In the genomic region with DNA sequence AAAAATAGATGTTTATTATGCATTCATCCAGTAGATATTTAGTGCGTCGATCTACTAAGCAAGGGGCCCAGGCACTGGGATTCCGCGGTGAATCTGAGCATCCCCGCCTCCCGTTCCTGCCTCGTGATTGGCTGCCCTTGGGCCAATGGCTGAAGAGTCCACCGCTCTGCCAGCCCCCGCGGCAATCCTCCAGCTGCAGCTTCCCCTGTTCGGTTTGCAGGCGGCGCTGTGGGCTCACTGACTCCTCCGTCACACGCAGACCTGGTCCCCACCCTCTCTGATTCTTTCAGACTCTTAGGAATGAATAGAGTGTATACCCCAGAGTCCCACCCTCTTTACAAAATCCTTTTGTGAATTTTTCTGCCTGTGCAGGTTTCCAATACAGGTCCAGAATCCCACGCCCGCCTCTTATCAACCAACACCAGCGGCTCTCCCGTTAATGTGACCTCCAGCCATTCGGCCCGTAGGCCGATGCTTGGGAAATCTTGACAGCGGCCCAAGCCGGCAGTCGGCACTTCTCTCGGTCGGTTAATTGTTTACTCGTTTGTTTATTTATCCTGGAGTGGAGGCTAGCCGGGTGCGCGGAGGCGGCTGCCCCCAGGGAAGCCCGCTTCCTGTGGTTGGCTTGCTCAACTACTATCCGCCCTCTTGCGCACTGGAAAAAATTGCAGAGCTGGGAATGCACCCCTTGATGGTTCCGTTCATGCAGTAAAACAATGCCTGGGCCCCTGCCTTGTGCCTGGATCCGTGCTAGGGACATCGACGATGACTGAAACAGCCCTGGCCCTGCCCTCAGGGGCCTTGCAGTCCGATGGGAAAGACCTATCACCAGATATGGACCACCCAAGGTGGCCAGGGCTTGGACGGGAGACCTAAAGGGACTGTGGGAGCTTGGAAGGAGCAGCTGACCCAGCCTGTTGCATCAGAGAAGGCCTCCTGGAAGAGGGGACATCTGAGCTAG, we compare ENCODE assay signal across 8 cellular contexts. TPM values are rescaled to one million over a fixed set of nuclear protein-coding genes. Genes with fewer than 3 reads are reported as not detected.
DNase-seq lines count a peak whose midpoint lies in the region; ATAC-seq, FAIRE-seq and TF ChIP-seq lines count a peak whose summit lies in the region.

No MANE protein-coding gene starts in this region.

- CTCF ChIA-PET in PC-3 (lab: Charles Lee), result interaction anchor here (0.5 to 1.7 kb wide), 5 partner anchors 10 to 184 kb away, joined by 3 to 18 read pairs (median 7); no protein-coding TSS in a partner anchor

- no peaks in the 10 kb centered on the region for H3K36me3 ChIP-seq in HUES48 (ENCODE audit: control insufficient read depth, insufficient read depth, low read length)
- H3K36me3 ChIP-seq in PC-3 (ENCODE audit: low read depth, low read length), result no peaks in the 10 kb centered on the region; the same call in 1 of the 2 replicates
- H3K36me3 ChIP-seq in mucosa of rectum (ENCODE audit: control insufficient read depth in 2 of 2, insufficient read depth in 2 of 2, low read length in 2 of 2), result no peaks in the 10 kb centered on the region

- peak; percentile 96 for FAIRE-seq in GM19239 (lab: Jason Lieb, UNC)

- H3K4me3 ChIP-seq in HUES48 (ENCODE audit: low read depth, low read length), result peak overlapping the region; percentile 51
- peak overlapping the region; percentile 62 for H3K4me3 ChIP-seq in PC-3 (ENCODE audit: low read length)
- peak overlapping the region; percentile 40 for H3K4me3 ChIP-seq in epithelial cell of proximal tubule (ENCODE audit: low read depth, low read length)
- peak overlapping the region; percentile 49 to 67 for H3K4me3 ChIP-seq in mucosa of rectum (ENCODE audit: low read length in 2 of 2)

- H3K4me1 ChIP-seq in HUES48 (ENCODE audit: control insufficient read depth, insufficient read depth, low read length) (peaks cover 5% of the 10 kb centered on the region), PC-3 (ENCODE audit: insufficient read depth, low read length) (peaks cover 11% of the 10 kb centered on the region; the same call in 1 of the 2 replicates), mucosa of rectum (ENCODE audit: control insufficient read depth in 2 of 2, insufficient read depth in 2 of 2, low read length in 2 of 2) (peaks cover 11 to 23% of the 10 kb centered on the region in 2 donors)

- no peak overlapping the region; the same call in 1 of the 2 replicates for H3K9ac ChIP-seq in HUES48 (ENCODE audit: low read depth, low read length)
- H3K9ac ChIP-seq in PC-3 (ENCODE audit: low read length), result peak overlapping the region; percentile 54
- H3K9ac ChIP-seq in mucosa of rectum (ENCODE audit: low read depth in 1 of 2, low read length in 2 of 2), result peak overlapping the region; percentile 34 to 47

- intact Hi-C loops in PC-3 (cut with micrococcal nuclease), result loop anchor here (1.0 to 10.0 kb wide), 3 partner anchors 36 to 398 kb away; a partner anchor contains a TSS

- H2AFZ ChIP-seq in PC-3 (ENCODE audit: low read length), result peak overlapping the region; percentile 77

- peak; percentile 65 for ATAC-seq in PC-3

- H3K9me2 ChIP-seq in PC-3 (replicated peaks; ENCODE audit: low read length), result no peaks in the 10 kb centered on the region

- H4K20me1 ChIP-seq in PC-3 (ENCODE audit: low read length), result no peaks in the 10 kb centered on the region

- H3K27ac ChIP-seq in HUES48 (ENCODE audit: low read depth, low read length) (peak overlapping the region; percentile 62), PC-3 (ENCODE audit: low read length) (peak overlapping the region; percentile 74), mucosa of rectum (ENCODE audit: low read depth in 2 of 2, low read length in 2 of 2) (peak overlapping the region; percentile 75 to 78)

- H3K4me2 ChIP-seq in PC-3 (ENCODE audit: low read length), result peak overlapping the region; percentile 78

- peak; percentile 94 for DNase-seq in AG20443 (ENCODE audit: low spot score)
- DNase-seq in GM19239 (ENCODE audit: insufficient read length, low spot score), result peak; percentile 76
- DNase-seq in PC-3, result peak; percentile 90
- DNase-seq in activated T-cell treated with anti-CD3 and anti-CD28 coated beads, Interleukin-2, amount 50 U/mL, for 1 hour, result peak; percentile 88
- DNase-seq in epithelial cell of proximal tubule (ENCODE audit: low read depth), result peak; percentile 60
- DNase-seq in stimulated activated CD8-positive, alpha-beta memory T cell treated with anti-CD3 and anti-CD28 coated beads, Interleukin-4, amount 100 ng/mL, for 4 hours (ENCODE audit: low read depth in 2 of 2, low spot score in 1 of 2), result peak; percentile 81 to 86

- peaks cover 5% of the 10 kb centered on the region for H3F3A ChIP-seq in PC-3 (ENCODE audit: low read length, unreplicated experiment)

- POLR2A ChIA-PET in PC-3 (lab: Charles Lee; ENCODE audit: unreplicated experiment), result no interaction called here

- peak; percentile 82 for TF ChIP-seq CTCF in PC-3 (conservative IDR thresholded peaks at IDR 0.05; ENCODE audit: low read depth, low read length)
- peak; percentile 80 for TF ChIP-seq CTCF in epithelial cell of proximal tubule (conservative IDR thresholded peaks at IDR 0.05; ENCODE audit: low read depth, low read length)

- peaks cover 1% of the 10 kb centered on the region for H3K79me2 ChIP-seq in PC-3 (ENCODE audit: low read length)

- H3K9me3 ChIP-seq in HUES48 (ENCODE audit: control insufficient read depth, insufficient read depth, low read length) (no peaks in the 10 kb centered on the region), PC-3 (ENCODE audit: low read length) (no peaks in the 10 kb centered on the region), mucosa of rectum (ENCODE audit: control insufficient read depth in 2 of 2, low read length in 2 of 2) (no peaks in the 10 kb centered on the region)

- BruUV-seq in PC-3 (replicated peaks; lab: Mats Ljungman, UMichigan), result no TSS peak

- H3K27me3 ChIP-seq in HUES48 (ENCODE audit: control insufficient read depth, insufficient read depth, low read length), result peaks cover 7% of the 10 kb centered on the region
- H3K27me3 ChIP-seq in PC-3 (ENCODE audit: low read length), result no peaks in the 10 kb centered on the region
- H3K27me3 ChIP-seq in mucosa of rectum (ENCODE audit: control insufficient read depth in 2 of 2, insufficient read depth in 2 of 2, low read length in 2 of 2), result no peaks in the 10 kb centered on the region

RNA-seq across cellular contexts. Expression of a gene that starts 4.5 kb away (rescaled TPM):
- total RNA-seq in PC-3 (2014; rRNA removed) (23.6 and 31.2 TPM in 2 replicates), epithelial cell of proximal tubule (19.4 and 21.7 TPM in 2 replicates)

RNA-seq across cellular contexts. Expression of a gene that starts 5.7 kb away (rescaled TPM):
- total RNA-seq in PC-3 (2014; rRNA removed), result 245 and 330 TPM in 2 replicates
- 172 and 288 TPM in 2 replicates for total RNA-seq in epithelial cell of proximal tubule

Comparison
In these comparisons a context has a peak if more than half of its experiments do, and no peak if none do; other contexts are left out.
1. Peak in every context shown above with its lines: DNase-seq, ATAC-seq, H3K4me3 ChIP-seq and H3K27ac ChIP-seq.